ENCODE assay signal across 32 cellular contexts in the genomic region with DNA sequence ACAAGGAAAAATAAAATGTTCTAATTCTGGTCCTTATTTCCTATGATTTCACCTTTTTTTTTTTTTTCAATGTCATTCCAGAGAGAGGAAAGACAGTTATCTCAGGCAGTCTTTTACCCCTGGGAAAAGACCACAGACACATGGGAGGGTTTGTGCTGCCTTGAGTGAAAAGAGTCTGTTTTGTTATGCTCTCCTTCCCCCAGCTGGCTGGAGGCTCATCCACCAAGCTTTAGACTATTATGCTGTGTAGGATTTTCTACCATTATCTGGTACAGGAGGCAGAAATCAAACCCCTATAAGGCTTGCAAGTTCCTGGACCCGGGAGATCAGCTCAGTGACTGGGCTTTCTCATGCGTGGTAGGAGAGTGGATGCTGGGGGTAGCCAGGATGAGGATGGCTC.
DNase-seq lines count a peak whose midpoint lies in the region; ATAC-seq and TF ChIP-seq lines count a peak whose summit lies in the region.
"Had no signal": no experiment of that assay in that cellular context is flagged by ENCODE, and none has a peak within 500 bp of the region (broad histone marks: within the 10 kb centered on the region; RNA-seq: fewer than 3 reads in every experiment).

No MANE protein-coding gene starts in this region.

- TF ChIP-seq CTCF in neural progenitor cell (IDR thresholded peaks at IDR 0.05), result no peak

- no peaks in the 10 kb centered on the region for H3K36me3 ChIP-seq in BLaER1
- no peaks in the 10 kb centered on the region for H3K36me3 ChIP-seq in neural progenitor cell
- H3K36me3 ChIP-seq: esophagus squamous epithelium, gastrocnemius medialis, suprapubic skin had no signal

- H3K4me3 ChIP-seq in BLaER1, result no peak overlapping the region
- no peak overlapping the region for H3K4me3 ChIP-seq in neural progenitor cell
- H3K4me3 ChIP-seq: esophagus squamous epithelium, gastrocnemius medialis, GM12878, suprapubic skin had no signal

- H3K4me1 ChIP-seq in BLaER1 (peaks cover 16% of the 10 kb centered on the region), neural progenitor cell (peaks cover 10% of the 10 kb centered on the region)

- H3K9me3 ChIP-seq in BLaER1 (no peaks in the 10 kb centered on the region), neural progenitor cell (ENCODE audit: low read depth) (no peaks in the 10 kb centered on the region)
- H3K9me3 ChIP-seq: esophagus squamous epithelium, gastrocnemius medialis, suprapubic skin had no signal

- H3K4me1 Mint-ChIP-seq in neural progenitor cell, result peaks cover 19% of the 10 kb centered on the region
- no peaks in the 10 kb centered on the region for H3K4me1 Mint-ChIP-seq in stimulated activated naive CD8-positive, alpha-beta T cell treated with anti-CD3 and anti-CD28 coated beads, Interleukin-15, amount 100 ng/mL, for 72 hours
- H3K4me1 Mint-ChIP-seq: endodermal cell; naive thymus-derived CD8-positive, alpha-beta T cell had no signal

- H3K27me3 ChIP-seq in BLaER1 (no peaks in the 10 kb centered on the region), neural progenitor cell (no peaks in the 10 kb centered on the region)
- H3K27me3 ChIP-seq: esophagus squamous epithelium, gastrocnemius medialis, suprapubic skin had no signal

- no peaks in the 10 kb centered on the region for H3K79me2 ChIP-seq in neural progenitor cell (ENCODE audit: low read depth)

- H3K4me2 ChIP-seq in BLaER1 (peak overlapping the region; percentile 41), neural progenitor cell (no peak overlapping the region)

- H3K36me3 Mint-ChIP-seq in neural progenitor cell, result no peaks in the 10 kb centered on the region
- H3K36me3 Mint-ChIP-seq: activated naive CD4-positive, alpha-beta T cell treated with anti-CD3 and anti-CD28 coated beads, Interleukin-2, amount 50 U/mL, for 72 hours; mesothelial cell of epicardium; stimulated activated naive B cell treated with anti-CD40 and anti-IgM and Interleukin-4, amounts not matched to agents 10 μg/mL and 1 μg/mL and 100 μg/mL, for 72 hours had no signal

- DNase-seq in LHCN-M2 (ENCODE audit: low read depth), result peak; percentile 50
- DNase-seq in globus pallidus (ENCODE audit: low spot score), result peak; percentile 28
- DNase-seq in neural progenitor cell (ENCODE audit: low spot score), result peak; percentile 24
- DNase-seq in NCI-H1105 (lab: John Stamatoyannopoulos, UW), result no peak
- no peak for DNase-seq in stimulated activated naive CD8-positive, alpha-beta T cell treated with anti-CD3 and anti-CD28 coated beads, Interleukin-15, amount 100 ng/mL, for 72 hours
- DNase-seq: ACHN; activated CD8-positive, alpha-beta T cell treated with anti-CD3 and anti-CD28 coated beads for 36 hours; endodermal cell; esophagus squamous epithelium; gastrocnemius medialis; Kasumi-1; MV-4-11; naive thymus-derived CD8-positive, alpha-beta T cell; NCI-H1694 treated with DMSO at 0.1 percent for 48 hours; NCI-H2227 treated with DMSO at 0.1 percent for 48 hours; NCI-H748 treated with DMSO at 0.1 percent for 48 hours; RPMI8226; stimulated activated CD4-positive, alpha-beta T cell treated with anti-CD3 and anti-CD28 coated beads, Interleukin-12 subunit alpha, Interleukin-12 subunit beta, amount 100 ng/mL, for 4 hours; stimulated activated CD4-positive, alpha-beta T cell treated with anti-CD3 and anti-CD28 coated beads, Interleukin-4, amount 100 ng/mL, for 4 hours; stimulated activated naive B cell treated with anti-CD40 and anti-IgM and Interleukin-4, amounts not matched to agents 10 μg/mL and 1 μg/mL and 100 μg/mL, for 72 hours; T-helper 2 cell had no signal

- H3F3A ChIP-seq in neural progenitor cell (ENCODE audit: low read depth), result no peaks in the 10 kb centered on the region

- H3K27ac Mint-ChIP-seq in neural progenitor cell, result peak overlapping the region; percentile 55
- no peak overlapping the region for H3K27ac Mint-ChIP-seq in stimulated activated naive CD8-positive, alpha-beta T cell treated with anti-CD3 and anti-CD28 coated beads, Interleukin-15, amount 100 ng/mL, for 72 hours
- H3K27ac Mint-ChIP-seq: activated CD8-positive, alpha-beta T cell treated with anti-CD3 and anti-CD28 coated beads for 36 hours; activated naive CD4-positive, alpha-beta T cell treated with anti-CD3 and anti-CD28 coated beads, Interleukin-2, amount 50 U/mL, for 72 hours; activated T-helper 2 cell treated with anti-CD3 and anti-CD28 coated beads, Interferon-gamma antibody, Interleukin-2, Interleukin-4, amounts not matched to agents 10 μg/mL and 5 μg/mL and 100 μg/mL, durations not matched to agents 14 hours and 24 hours and 36 hours; dendritic cell treated with granulocyte-macrophage colony-stimulating factor and Interleukin-4, amounts not matched to agents 40 ng/mL and 50 ng/mL, for 4 days; endodermal cell; mesothelial cell of epicardium; naive thymus-derived CD8-positive, alpha-beta T cell; stimulated activated naive B cell treated with anti-CD40 and anti-IgM and Interleukin-4, amounts not matched to agents 10 μg/mL and 1 μg/mL and 100 μg/mL, for 72 hours had no signal

- no peak overlapping the region for H3K27ac ChIP-seq in BLaER1
- no peak overlapping the region for H3K27ac ChIP-seq in neural progenitor cell
- H3K27ac ChIP-seq: esophagus squamous epithelium, gastrocnemius medialis, suprapubic skin had no signal

- ATAC-seq in HG03378 (IDR thresholded peaks at IDR 0.05; ENCODE audit: unreplicated experiment) (no peak), HG02885 (IDR thresholded peaks at IDR 0.05; ENCODE audit: poor library complexity, unreplicated experiment) (no peak)
- ATAC-seq in stimulated activated naive CD8-positive, alpha-beta T cell treated with anti-CD3 and anti-CD28 coated beads, Interleukin-15, amount 100 ng/mL, for 72 hours, result no peak
- ATAC-seq: activated CD8-positive, alpha-beta T cell treated with anti-CD3 and anti-CD28 coated beads for 36 hours; activated naive CD4-positive, alpha-beta T cell treated with anti-CD3 and anti-CD28 coated beads, Interleukin-2, amount 50 U/mL, for 72 hours; gastrocnemius medialis; GM12878; HCT116; left lobe of liver; naive thymus-derived CD8-positive, alpha-beta T cell; stimulated activated naive B cell treated with anti-CD40 and anti-IgM and Interleukin-4, amounts not matched to agents 10 μg/mL and 1 μg/mL and 100 μg/mL, for 72 hours had no signal

- H3K27me3 Mint-ChIP-seq in neural progenitor cell (ENCODE audit: insufficient read depth, low read depth), result no peaks in the 10 kb centered on the region
- H3K27me3 Mint-ChIP-seq in stimulated activated naive CD8-positive, alpha-beta T cell treated with anti-CD3 and anti-CD28 coated beads, Interleukin-15, amount 100 ng/mL, for 72 hours, result no peaks in the 10 kb centered on the region
- H3K27me3 Mint-ChIP-seq: activated CD8-positive, alpha-beta T cell treated with anti-CD3 and anti-CD28 coated beads for 36 hours; dendritic cell treated with granulocyte-macrophage colony-stimulating factor and Interleukin-4, amounts not matched to agents 40 ng/mL and 50 ng/mL, for 4 days; naive thymus-derived CD8-positive, alpha-beta T cell; stimulated activated naive B cell treated with anti-CD40 and anti-IgM and Interleukin-4, amounts not matched to agents 10 μg/mL and 1 μg/mL and 100 μg/mL, for 72 hours had no signal

- no peak overlapping the region for H3K4me3 Mint-ChIP-seq in neural progenitor cell
- no peak overlapping the region for H3K4me3 Mint-ChIP-seq in stimulated activated naive CD8-positive, alpha-beta T cell treated with anti-CD3 and anti-CD28 coated beads, Interleukin-15, amount 100 ng/mL, for 72 hours
- H3K4me3 Mint-ChIP-seq: activated CD8-positive, alpha-beta T cell treated with anti-CD3 and anti-CD28 coated beads for 36 hours; dendritic cell treated with granulocyte-macrophage colony-stimulating factor and Interleukin-4, amounts not matched to agents 40 ng/mL and 50 ng/mL, for 4 days; endodermal cell; mesothelial cell of epicardium; naive thymus-derived CD8-positive, alpha-beta T cell; stimulated activated naive B cell treated with anti-CD40 and anti-IgM and Interleukin-4, amounts not matched to agents 10 μg/mL and 1 μg/mL and 100 μg/mL, for 72 hours had no signal

- no peak overlapping the region for H2AFZ ChIP-seq in neural progenitor cell (replicated peaks)

- H3K9me3 Mint-ChIP-seq in neural progenitor cell, result no peaks in the 10 kb centered on the region
- H3K9me3 Mint-ChIP-seq in stimulated activated naive CD8-positive, alpha-beta T cell treated with anti-CD3 and anti-CD28 coated beads, Interleukin-15, amount 100 ng/mL, for 72 hours, result no peaks in the 10 kb centered on the region
- H3K9me3 Mint-ChIP-seq: activated CD8-positive, alpha-beta T cell treated with anti-CD3 and anti-CD28 coated beads for 36 hours; activated naive CD4-positive, alpha-beta T cell treated with anti-CD3 and anti-CD28 coated beads, Interleukin-2, amount 50 U/mL, for 72 hours; activated T-helper 2 cell treated with anti-CD3 and anti-CD28 coated beads, Interferon-gamma antibody, Interleukin-2, Interleukin-4, amounts not matched to agents 10 μg/mL and 5 μg/mL and 100 μg/mL, durations not matched to agents 14 hours and 24 hours and 36 hours; dendritic cell treated with granulocyte-macrophage colony-stimulating factor and Interleukin-4, amounts not matched to agents 40 ng/mL and 50 ng/mL, for 4 days; endodermal cell; mesothelial cell of epicardium; naive thymus-derived CD8-positive, alpha-beta T cell; stimulated activated naive B cell treated with anti-CD40 and anti-IgM and Interleukin-4, amounts not matched to agents 10 μg/mL and 1 μg/mL and 100 μg/mL, for 72 hours had no signal

- no peaks in the 10 kb centered on the region for H4K20me1 ChIP-seq in BLaER1
- H4K20me1 ChIP-seq in neural progenitor cell (ENCODE audit: low read depth), result no peaks in the 10 kb centered on the region

- H3K9ac ChIP-seq in BLaER1 (no peak overlapping the region), neural progenitor cell (no peak overlapping the region)

Comparison
In these comparisons a context has a peak if more than half of its experiments do, and no peak if none do; other contexts are left out.
1. DNase-seq: peak in LHCN-M2 (single experiment), globus pallidus (single experiment) and neural progenitor cell (single experiment); none in NCI-H1105 (single experiment) and stimulated activated naive CD8-positive, alpha-beta T cell treated with anti-CD3 and anti-CD28 coated beads, Interleukin-15, amount 100 ng/mL, for 72 hours (0 of 2).